ENCODE assay signal across 8 cellular contexts in genomic region chr7:79452032-79452494, GRCh38. TPM values are rescaled to one million over a fixed set of nuclear protein-coding genes. Genes with fewer than 3 reads are reported as not detected.
DNase-seq lines count a peak whose midpoint lies in the region; ATAC-seq, FAIRE-seq and TF ChIP-seq lines count a peak whose summit lies in the region.

No MANE protein-coding gene starts in this region.

- peaks cover 23% of the 10 kb centered on the region; the same call in 1 of the 2 replicates for H3K23me2 ChIP-seq in H1 (ENCODE audit: low read depth, low read length)

- no peak overlapping the region for H2BK20ac ChIP-seq in H1 (ENCODE audit: low read length)

- H3K4me1 ChIP-seq in Peyer's patch (no peaks in the 10 kb centered on the region), H1 (replicated peaks in 1 of 4; ENCODE audit: control insufficient read depth in 3 of 4, insufficient read depth in 4 of 4, low read length in 3 of 4) (peaks cover 0 to 6% (median under 1%) of the 10 kb centered on the region in 4 experiments; a peak in 4 of 7 replicates), left lung (peaks cover 0 to 25% of the 10 kb centered on the region in 2 donors)

- no peak overlapping the region for H3K4ac ChIP-seq in H1 (replicated peaks; ENCODE audit: insufficient read length, low read depth, low read length)

- no peak overlapping the region for H2BK5ac ChIP-seq in H1 (ENCODE audit: low read depth, low read length)

- H3K9ac ChIP-seq in H1 (replicated peaks in 1 of 4; ENCODE audit: extremely low read depth in 1 of 4, low read depth in 3 of 4, low read length in 3 of 4) = no peak overlapping the region

- no peak overlapping the region for H2BK120ac ChIP-seq in H1 (replicated peaks; ENCODE audit: low read depth, low read length)

- peaks cover 44% of the 10 kb centered on the region for H3K27me3 Mint-ChIP-seq in activated CD8-positive, alpha-beta memory T cell treated with anti-CD3 and anti-CD28 coated beads, Interleukin-2, amount 10 ng/mL, durations not matched to agents 7 days and 5 days
- H3K27me3 Mint-ChIP-seq in stimulated activated naive B cell treated with anti-CD40 and anti-IgM and Interleukin-4, amounts not matched to agents 10 μg/mL and 1 μg/mL and 100 μg/mL, for 72 hours = peaks cover 38 to 55% of the 10 kb centered on the region in 2 donors

- no peak for ATAC-seq in activated CD8-positive, alpha-beta memory T cell treated with anti-CD3 and anti-CD28 coated beads, Interleukin-2, amount 10 ng/mL, durations not matched to agents 7 days and 5 days
- peak; percentile 83 for ATAC-seq in left lung
- peak in 1 of 2 donors; percentile 40 for ATAC-seq in stimulated activated naive B cell treated with anti-CD40 and anti-IgM and Interleukin-4, amounts not matched to agents 10 μg/mL and 1 μg/mL and 100 μg/mL, for 72 hours (replicated peaks)
- no peak for ATAC-seq in HG03159 (IDR thresholded peaks at IDR 0.05; ENCODE audit: unreplicated experiment)

- no peak for FAIRE-seq in H1 (lab: Jason Lieb, UNC)

- H3K79me2 ChIP-seq in H1 (ENCODE audit: control insufficient read depth in 1 of 2, insufficient read depth in 2 of 2, low read length in 2 of 2) = no peaks in the 10 kb centered on the region

- no peak overlapping the region for H4K91ac ChIP-seq in H1 (replicated peaks; ENCODE audit: insufficient read length, low read length)

- H3K36me3 ChIP-seq in Peyer's patch (no peaks in the 10 kb centered on the region), H1 (ENCODE audit: control insufficient read depth in 2 of 4, insufficient read depth in 4 of 4, low read length in 3 of 4) (no peaks in the 10 kb centered on the region), left lung (no peaks in the 10 kb centered on the region)

- H3K36me3 Mint-ChIP-seq in activated CD8-positive, alpha-beta memory T cell treated with anti-CD3 and anti-CD28 coated beads, Interleukin-2, amount 10 ng/mL, durations not matched to agents 7 days and 5 days = no peaks in the 10 kb centered on the region
- H3K36me3 Mint-ChIP-seq in stimulated activated naive B cell treated with anti-CD40 and anti-IgM and Interleukin-4, amounts not matched to agents 10 μg/mL and 1 μg/mL and 100 μg/mL, for 72 hours = no peaks in the 10 kb centered on the region

- H3K79me1 ChIP-seq in H1 (ENCODE audit: low read depth, low read length) = no peaks in the 10 kb centered on the region

- peaks cover 2% of the 10 kb centered on the region for H3K9me3 Mint-ChIP-seq in activated CD8-positive, alpha-beta memory T cell treated with anti-CD3 and anti-CD28 coated beads, Interleukin-2, amount 10 ng/mL, durations not matched to agents 7 days and 5 days (ENCODE audit: low read depth)
- peaks cover 0 to 2% of the 10 kb centered on the region in 2 donors for H3K9me3 Mint-ChIP-seq in stimulated activated naive B cell treated with anti-CD40 and anti-IgM and Interleukin-4, amounts not matched to agents 10 μg/mL and 1 μg/mL and 100 μg/mL, for 72 hours

- no peak overlapping the region for H2AK5ac ChIP-seq in H1 (ENCODE audit: low read depth, low read length)

- peak overlapping the region; percentile 5; the same call in 1 of the 2 replicates for H3K18ac ChIP-seq in H1 (ENCODE audit: extremely low read depth, low read length)

- H3K14ac ChIP-seq in H1 (ENCODE audit: insufficient read length) = no peak overlapping the region

- POLR2A ChIA-PET in H1 (lab: Charles Lee; ENCODE audit: partially characterized antibody) = interaction anchor here (0.6 kb wide), 1 partner anchor 944 kb away, joined by 3 read pairs; no protein-coding TSS in a partner anchor

- no peak for TF ChIP-seq RAD21 in H1 (IDR thresholded peaks at IDR 0.05 in 1 of 2, conservative IDR thresholded peaks at IDR 0.05 in 1 of 2; ENCODE audit: low read depth in 2 of 2, low read length in 2 of 2)

- no peaks in the 10 kb centered on the region for H3K27me3 ChIP-seq in Peyer's patch
- peaks cover 19 to 61% (median 47%) of the 10 kb centered on the region in 4 experiments for H3K27me3 ChIP-seq in H1 (replicated peaks in 1 of 4; ENCODE audit: control insufficient read depth in 3 of 4, extremely low read depth in 1 of 4, insufficient read depth in 3 of 4, low read length in 3 of 4)
- peaks cover 0 to 29% of the 10 kb centered on the region in 2 donors for H3K27me3 ChIP-seq in left lung

- H3K9me3 ChIP-seq in Peyer's patch = no peaks in the 10 kb centered on the region
- H3K9me3 ChIP-seq in H1 (ENCODE audit: insufficient read depth in 2 of 2, low read depth in 1 of 2, low read length in 1 of 2) = no peaks in the 10 kb centered on the region
- H3K9me3 ChIP-seq in left lung = no peaks in the 10 kb centered on the region

- no peak overlapping the region for H3K27ac Mint-ChIP-seq in activated CD8-positive, alpha-beta memory T cell treated with anti-CD3 and anti-CD28 coated beads, Interleukin-2, amount 10 ng/mL, durations not matched to agents 7 days and 5 days
- no peak overlapping the region for H3K27ac Mint-ChIP-seq in stimulated activated naive B cell treated with anti-CD40 and anti-IgM and Interleukin-4, amounts not matched to agents 10 μg/mL and 1 μg/mL and 100 μg/mL, for 72 hours

- H3K4me3 ChIP-seq in Peyer's patch (peak overlapping the region; percentile 38 to 64 (median 54)), H1 (ENCODE audit: extremely low read depth in 1 of 4, insufficient read depth in 2 of 4, low read depth in 3 of 4, low read length in 4 of 4) (peak overlapping the region; percentile 63 to 68 (median 64)), left lung (peak overlapping the region; percentile 68 to 75)

- WGBS in H1 (ENCODE audit: extremely low coverage in 1 of 2, insufficient coverage in 1 of 2, insufficient read length in 1 of 2, insufficient replicate concordance in 2 of 2, low coverage in 1 of 2, low lambda C conversion rate in 2 of 2, missing lambda C conversion rate in 1 of 2), 2 experiments = 1% methylated on average over 21 of the region's 27 CpGs; no CpG with 5 or more reads in 1 of the 2 experiments

- DNase-seq in activated CD8-positive, alpha-beta memory T cell treated with anti-CD3 and anti-CD28 coated beads for 24 hours = peak; percentile 60
- no peak for DNase-seq in activated CD8-positive, alpha-beta memory T cell treated with anti-CD3 and anti-CD28 coated beads, Interleukin-2, amount 10 ng/mL, durations not matched to agents 7 days and 5 days
- DNase-seq in Peyer's patch (peak; percentile 23 to 75 (median 64)), H1 (ENCODE audit: low read depth in 1 of 2, low spot score in 2 of 2) (peak; percentile 19 to 77), left lung (peak; percentile 86 to 90), SHP77 (lab: John Stamatoyannopoulos, UW) (no peak)
- DNase-seq in stimulated activated naive B cell treated with anti-CD40 and anti-IgM and Interleukin-4, amounts not matched to agents 10 μg/mL and 1 μg/mL and 100 μg/mL, for 72 hours = no peak

- H3K4me3 Mint-ChIP-seq in activated CD8-positive, alpha-beta memory T cell treated with anti-CD3 and anti-CD28 coated beads, Interleukin-2, amount 10 ng/mL, durations not matched to agents 7 days and 5 days = no peak overlapping the region
- peak overlapping the region; percentile 56 to 69 for H3K4me3 Mint-ChIP-seq in stimulated activated naive B cell treated with anti-CD40 and anti-IgM and Interleukin-4, amounts not matched to agents 10 μg/mL and 1 μg/mL and 100 μg/mL, for 72 hours

- no peak overlapping the region for H2BK12ac ChIP-seq in H1 (ENCODE audit: low read depth, low read length)

- H3K23ac ChIP-seq in H1 (ENCODE audit: insufficient read length) = no peak overlapping the region

- H3K27ac ChIP-seq in Peyer's patch (peak overlapping the region; percentile 66 to 93 (median 80)), H1 (ENCODE audit: low read depth, low read length) (no peak overlapping the region), left lung (peak overlapping the region; percentile 90 to 95)

- H4K8ac ChIP-seq in H1 (ENCODE audit: extremely low read depth, insufficient read depth, low read length) = no peak overlapping the region; the same call in 1 of the 2 replicates

- no peak overlapping the region for H3K56ac ChIP-seq in H1 (replicated peaks; ENCODE audit: insufficient read length, low read depth, low read length)

- no peak overlapping the region for H4K5ac ChIP-seq in H1 (ENCODE audit: insufficient read length, low read depth, low read length)

- no peak for TF ChIP-seq POLR2A in Peyer's patch (IDR thresholded peaks at IDR 0.05)
- no peak for TF ChIP-seq POLR2A in H1 (IDR thresholded peaks at IDR 0.05; ENCODE audit: control extremely low read depth in 1 of 2, low read depth in 2 of 2, low read length in 2 of 2)

- peaks cover 0 to 3% of the 10 kb centered on the region in 2 experiments for H4K20me1 ChIP-seq in H1 (replicated peaks in 1 of 2; ENCODE audit: control insufficient read depth in 1 of 2, insufficient read depth in 2 of 2, low read length in 2 of 2)

- TF ChIP-seq EP300 in H1 (IDR thresholded peaks at IDR 0.05; ENCODE audit: borderline replicate concordance in 1 of 2, low read depth in 2 of 2, low read length in 2 of 2) = no peak

- no peaks in the 10 kb centered on the region for H3K4me1 Mint-ChIP-seq in activated CD8-positive, alpha-beta memory T cell treated with anti-CD3 and anti-CD28 coated beads, Interleukin-2, amount 10 ng/mL, durations not matched to agents 7 days and 5 days
- peaks cover 11 to 30% of the 10 kb centered on the region in 2 donors for H3K4me1 Mint-ChIP-seq in stimulated activated naive B cell treated with anti-CD40 and anti-IgM and Interleukin-4, amounts not matched to agents 10 μg/mL and 1 μg/mL and 100 μg/mL, for 72 hours

- CTCF ChIA-PET in activated CD8-positive, alpha-beta memory T cell treated with anti-CD3 and anti-CD28 coated beads, Interleukin-2, amount 10 ng/mL, durations not matched to agents 7 days and 5 days (lab: Charles Lee) = no interaction called here
- CTCF ChIA-PET in H1 (lab: Charles Lee; ENCODE audit: partially characterized antibody) = interaction anchor here (0.9 to 2.2 kb wide), 2 partner anchors 21 to 62 kb away, joined by 3 to 7 read pairs; no protein-coding TSS in a partner anchor

- peak overlapping the region; percentile 96 to 99 for H3K4me2 ChIP-seq in H1 (ENCODE audit: insufficient read depth in 1 of 2, low read depth in 2 of 2, low read length in 2 of 2)

- peak overlapping the region; percentile 60 for H2AFZ ChIP-seq in H1 (ENCODE audit: low read length)

- TF ChIP-seq CTCF in Peyer's patch (IDR thresholded peaks at IDR 0.05) (no peak), H1 (IDR thresholded peaks at IDR 0.05; ENCODE audit: control extremely low read depth in 1 of 3, insufficient read depth in 1 of 3, low read depth in 1 of 3, low read length in 3 of 3) (no peak), left lung (IDR thresholded peaks at IDR 0.05) (no peak)

- no peak overlapping the region for H2BK15ac ChIP-seq in H1 (ENCODE audit: low read length)

- intact Hi-C loops in left lung (cut with DNase I) = no loop called here

RNA-seq across cellular contexts. Expression of gene MAGI2, which starts 1.4 kb away (rescaled TPM):
- under 1 TPM; 0.09 to 0.19 TPM for total RNA-seq in activated CD8-positive, alpha-beta memory T cell treated with anti-CD3 and anti-CD28 coated beads, Interleukin-2, amount 10 ng/mL, durations not matched to agents 7 days and 5 days
- total RNA-seq in Peyer's patch = 10 to 100 TPM in 1 of 4 donors, 1 to 10 TPM in 3; 1.6 to 12.4 (median 2.8) TPM
- 27.0 and 27.3 TPM in 2 replicates for total RNA-seq in H1 (2021; fragmentation: NEBNext Ultra II Directional; extraction: Animal tissue kit (Norgen Biotek cat#: 25700))
- polyA plus RNA-seq in H1 (2011; rRNA removed) = 5.2 and 6.0 TPM in 2 replicates
- polyA plus RNA-seq in H1 (2011; cell fraction: cytosol; rRNA removed) = 4.7 TPM
- polyA plus RNA-seq in H1 (2011; cell fraction: nucleus; rRNA removed) = 12.3 TPM
- 18.1 to 25.6 TPM (median 20.7 TPM) in 4 replicates for polyA plus RNA-seq in H1 (2012, experiment 1 of 2)
- polyA plus RNA-seq in H1 (2012, experiment 2 of 2) = 1.1 TPM
- 15.8 TPM for polyA plus RNA-seq in H1 (2013, experiment 1 of 2)
- polyA plus RNA-seq in H1 (2013, experiment 2 of 2) = 14.2 TPM
- 44.1 and 56.6 TPM in 2 replicates for polyA minus RNA-seq in H1 (2011; rRNA and poly(A)+ RNA removed)
- 15.0 TPM for polyA minus RNA-seq in H1 (2011; cell fraction: cytosol; rRNA and poly(A)+ RNA removed)
- polyA minus RNA-seq in H1 (2011; cell fraction: nucleus; rRNA and poly(A)+ RNA removed) = 165 TPM
- 1 to 10 TPM; 7.5 to 8.1 TPM for total RNA-seq in left lung

Comparison
In these comparisons a context has a peak if more than half of its experiments do, and no peak if none do; other contexts are left out.
1. DNase-seq: peak in activated CD8-positive, alpha-beta memory T cell treated with anti-CD3 and anti-CD28 coated beads for 24 hours (single experiment), Peyer's patch (3 of 3), H1 (2 of 2) and left lung (2 of 2); none in activated CD8-positive, alpha-beta memory T cell treated with anti-CD3 and anti-CD28 coated beads, Interleukin-2, amount 10 ng/mL, durations not matched to agents 7 days and 5 days (single experiment), stimulated activated naive B cell treated with anti-CD40 and anti-IgM and Interleukin-4, amounts not matched to agents 10 μg/mL and 1 μg/mL and 100 μg/mL, for 72 hours (single experiment) and SHP77 (0 of 2).
2. Peak in every context shown above with its lines, with median percentiles within 50 percentile points of each other: H3K4me3 ChIP-seq.